Comparison of ENCODE assay signal across 24 cellular contexts in the genomic region with DNA sequence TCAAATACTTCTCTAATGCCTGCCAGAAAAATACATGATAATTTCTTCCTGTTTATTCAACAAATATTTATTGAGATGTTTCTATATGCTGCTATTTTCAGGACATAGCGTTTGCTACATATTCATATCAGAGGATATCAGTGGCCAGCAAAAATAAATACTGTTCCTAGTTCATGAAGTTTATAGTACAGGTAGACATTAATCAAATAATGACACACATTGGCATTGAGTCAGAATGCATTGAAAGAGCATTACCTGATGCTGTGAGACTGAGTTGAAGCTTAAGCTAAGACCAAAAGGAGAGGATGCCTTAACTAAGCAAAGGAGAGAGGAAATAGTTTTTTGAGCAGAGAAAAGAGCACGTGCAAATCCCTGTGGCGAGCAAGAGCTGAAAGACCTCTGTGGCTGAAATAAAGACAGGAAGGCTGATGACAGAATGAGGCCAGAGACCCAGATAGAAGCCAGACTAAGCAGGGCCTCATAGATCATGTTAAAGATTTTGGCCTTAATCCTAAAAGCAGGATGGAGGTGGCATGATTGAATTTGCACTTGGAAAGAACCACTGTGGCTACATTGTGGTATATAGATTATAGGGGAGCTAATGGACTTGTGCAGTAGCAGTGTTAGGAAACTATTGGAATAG.
"Had no signal": no experiment of that assay in that cellular context is flagged by ENCODE, and none has a peak within 500 bp of the region (broad histone marks: within the 10 kb centered on the region; RNA-seq: fewer than 3 reads in every experiment).

No MANE protein-coding gene starts in this region.

- FAIRE-seq: frontal cortex, keratinocyte, TTC549 had no signal

- DNase-seq: activated CD4-positive, alpha-beta memory T cell treated with anti-CD3 and anti-CD28 coated beads, Interleukin-2, amount 10 ng/mL, durations not matched to agents 7 days and 5 days; activated CD4-positive, alpha-beta T cell treated with anti-CD3 and anti-CD28 coated beads for 48 hours; activated CD8-positive, alpha-beta memory T cell treated with anti-CD3 and anti-CD28 coated beads, Interleukin-2, amount 10 ng/mL, durations not matched to agents 7 days and 5 days; activated naive CD4-positive, alpha-beta T cell treated with anti-CD3 and anti-CD28 coated beads for 36 hours; activated T-cell treated with anti-CD3 and anti-CD28 coated beads, Interleukin-2, amount 50 U/mL, for 1 hour; amygdala; body of pancreas; caudate nucleus; erythroblast; head of caudate nucleus; nephron progenitor cell; nucleus accumbens; retina; spleen; stimulated activated CD8-positive, alpha-beta memory T cell treated with anti-CD3 and anti-CD28 coated beads, Interleukin-4, amount 100 ng/mL, for 48 hours; stimulated activated naive CD4-positive, alpha-beta T cell; T-helper 2 cell; transverse colon; uterus had no signal

- ATAC-seq: activated CD8-positive, alpha-beta memory T cell treated with anti-CD3 and anti-CD28 coated beads, Interleukin-2, amount 10 ng/mL, durations not matched to agents 7 days and 5 days; body of pancreas; WTC11 had no signal

- H3K4me1 ChIP-seq: body of pancreas, spleen, transverse colon, uterus had no signal

- H3K27ac Mint-ChIP-seq: activated CD4-positive, alpha-beta memory T cell treated with anti-CD3 and anti-CD28 coated beads, Interleukin-2, amount 10 ng/mL, durations not matched to agents 7 days and 5 days; activated CD8-positive, alpha-beta memory T cell treated with anti-CD3 and anti-CD28 coated beads, Interleukin-2, amount 10 ng/mL, durations not matched to agents 7 days and 5 days; activated naive CD4-positive, alpha-beta T cell treated with anti-CD3 and anti-CD28 coated beads for 36 hours; nephron progenitor cell; WTC11 had no signal

- H3K27ac ChIP-seq: body of pancreas, spleen, transverse colon, uterus had no signal

- H3K27me3 ChIP-seq: body of pancreas, spleen, transverse colon, uterus had no signal

- H3K36me3 ChIP-seq: transverse colon, uterus had no signal

- H3K9me3 ChIP-seq: body of pancreas, spleen, transverse colon, uterus had no signal

- H3K36me3 Mint-ChIP-seq: WTC11 had no signal

- H3K4me3 ChIP-seq: body of pancreas, lung, spleen, transverse colon, uterus had no signal

- H3K27me3 Mint-ChIP-seq: activated CD4-positive, alpha-beta memory T cell treated with anti-CD3 and anti-CD28 coated beads, Interleukin-2, amount 10 ng/mL, durations not matched to agents 7 days and 5 days; activated CD8-positive, alpha-beta memory T cell treated with anti-CD3 and anti-CD28 coated beads, Interleukin-2, amount 10 ng/mL, durations not matched to agents 7 days and 5 days had no signal

- H3K4me3 Mint-ChIP-seq: activated CD4-positive, alpha-beta memory T cell treated with anti-CD3 and anti-CD28 coated beads, Interleukin-2, amount 10 ng/mL, durations not matched to agents 7 days and 5 days; activated CD8-positive, alpha-beta memory T cell treated with anti-CD3 and anti-CD28 coated beads, Interleukin-2, amount 10 ng/mL, durations not matched to agents 7 days and 5 days; activated naive CD4-positive, alpha-beta T cell treated with anti-CD3 and anti-CD28 coated beads for 36 hours; nephron progenitor cell; WTC11 had no signal

- H3K9me3 Mint-ChIP-seq: activated CD4-positive, alpha-beta memory T cell treated with anti-CD3 and anti-CD28 coated beads, Interleukin-2, amount 10 ng/mL, durations not matched to agents 7 days and 5 days; nephron progenitor cell; WTC11 had no signal

- H3K4me1 Mint-ChIP-seq: nephron progenitor cell had no signal
